10 cellular contexts compared by ENCODE assay signal in genomic region chr19:42066075-42066754, GRCh38. TPM values are rescaled to one million over a fixed set of nuclear protein-coding genes. Genes with fewer than 3 reads are reported as not detected.
DNase-seq lines count a peak whose midpoint lies in the region; ATAC-seq, FAIRE-seq and TF ChIP-seq lines count a peak whose summit lies in the region.
"Had no signal": no experiment of that assay in that cellular context is flagged by ENCODE, and none has a peak within 500 bp of the region (broad histone marks: within the 10 kb centered on the region; RNA-seq: fewer than 3 reads in every experiment).

No MANE protein-coding gene starts in this region.

- H3K27ac ChIP-seq in GM23338 (ENCODE audit: low read depth) = no peak overlapping the region; the same call in 1 of the 2 replicates
- H3K27ac ChIP-seq in PC-3 (ENCODE audit: low read length) = no peak overlapping the region
- H3K27ac ChIP-seq: heart left ventricle had no signal

- no peak for TF ChIP-seq CTCF in BE2C (IDR thresholded peaks at IDR 0.05; ENCODE audit: low read depth, low read length)
- no peak for TF ChIP-seq CTCF in GM23338 (conservative IDR thresholded peaks at IDR 0.05; ENCODE audit: low read depth in 2 of 2)
- no peak for TF ChIP-seq CTCF in PC-3 (conservative IDR thresholded peaks at IDR 0.05; ENCODE audit: low read depth, low read length)
- no peak for TF ChIP-seq CTCF in CD14-positive monocyte (IDR thresholded peaks at IDR 0.05)
- no peak for TF ChIP-seq CTCF in mesothelial cell of epicardium (IDR thresholded peaks at IDR 0.05; ENCODE audit: unreplicated experiment)

- H3K9me3 Mint-ChIP-seq in GM23338 (0 out of 3 replicates have a peak, but pooled peaks cover 3% of the 10 kb centered on the region), CD14-positive monocyte (no peaks in the 10 kb centered on the region), mesothelial cell of epicardium (no peaks in the 10 kb centered on the region)
- H3K9me3 Mint-ChIP-seq: IgD-negative memory B cell had no signal

- H3K4me3 ChIP-seq in BE2C (ENCODE audit: low read depth, low read length) = no peak overlapping the region
- no peak overlapping the region for H3K4me3 ChIP-seq in GM23338
- H3K4me3 ChIP-seq in PC-3 (ENCODE audit: low read length) = no peak overlapping the region
- H3K4me3 ChIP-seq: heart left ventricle had no signal

- H3K4me3 Mint-ChIP-seq in GM23338 (no peak overlapping the region), CD14-positive monocyte (no peak overlapping the region), mesothelial cell of epicardium (no peak overlapping the region)
- H3K4me3 Mint-ChIP-seq: IgD-negative memory B cell had no signal

- no peaks in the 10 kb centered on the region for H3K36me3 ChIP-seq in BE2C
- H3K36me3 ChIP-seq in GM23338 (ENCODE audit: insufficient read depth) = peaks cover 3% of the 10 kb centered on the region; the same call in 1 of the 2 replicates
- H3K36me3 ChIP-seq in PC-3 (ENCODE audit: low read depth, low read length) = no peaks in the 10 kb centered on the region
- H3K36me3 ChIP-seq: heart left ventricle had no signal

- H3K9ac ChIP-seq in PC-3 (ENCODE audit: low read length) = no peak overlapping the region

- H3K27ac Mint-ChIP-seq in GM23338 (no peak overlapping the region), CD14-positive monocyte (no peak overlapping the region), mesothelial cell of epicardium (no peak overlapping the region)
- H3K27ac Mint-ChIP-seq: IgD-negative memory B cell had no signal

- H3F3A ChIP-seq in GM23338 (replicated peaks; ENCODE audit: low read depth) = peaks cover 6% of the 10 kb centered on the region; the same call in 1 of the 2 replicates
- H3F3A ChIP-seq in PC-3 (ENCODE audit: low read length, unreplicated experiment) = no peaks in the 10 kb centered on the region

- intact Hi-C loops in PC-3 (cut with micrococcal nuclease) (no loop called here), CD14-positive monocyte (cut with micrococcal nuclease) (no loop called here)

- peaks cover 8% of the 10 kb centered on the region for H3K4me1 Mint-ChIP-seq in GM23338
- peaks cover 4% of the 10 kb centered on the region for H3K4me1 Mint-ChIP-seq in CD14-positive monocyte
- H3K4me1 Mint-ChIP-seq in mesothelial cell of epicardium = peaks cover 5% of the 10 kb centered on the region
- H3K4me1 Mint-ChIP-seq: IgD-negative memory B cell had no signal

- ATAC-seq in GM23338 (no peak), PC-3 (no peak)
- ATAC-seq: heart left ventricle had no signal

- H3K4me2 ChIP-seq in GM23338 (no peak overlapping the region), PC-3 (ENCODE audit: low read length) (no peak overlapping the region)

- FAIRE-seq in frontal cortex (lab: Jason Lieb, UNC) (no peak), GM12892 (lab: Jason Lieb, UNC) (no peak)

- H3K9me3 ChIP-seq in BE2C (no peaks in the 10 kb centered on the region), PC-3 (ENCODE audit: low read length) (no peaks in the 10 kb centered on the region)
- H3K9me3 ChIP-seq: heart left ventricle had no signal

- peaks cover 10% of the 10 kb centered on the region for H3K27me3 Mint-ChIP-seq in GM23338 (ENCODE audit: insufficient read depth, low read depth, poor library complexity)
- H3K27me3 Mint-ChIP-seq in CD14-positive monocyte (ENCODE audit: low read depth in 3 of 3) = peaks cover 0 to 8% (median 8%) of the 10 kb centered on the region in 3 donors
- peaks cover 9% of the 10 kb centered on the region for H3K27me3 Mint-ChIP-seq in mesothelial cell of epicardium (ENCODE audit: low read depth)

- no peak for TF ChIP-seq POLR2A in GM12892 (IDR thresholded peaks at IDR 0.05; ENCODE audit: low read depth, low read length)

- BruUV-seq in PC-3 (replicated peaks; lab: Mats Ljungman, UMichigan) = no TSS peak

- H3K79me2 ChIP-seq in GM23338 (replicated peaks; ENCODE audit: insufficient read depth) = peaks cover 28% of the 10 kb centered on the region
- H3K79me2 ChIP-seq in PC-3 (ENCODE audit: low read length) = no peaks in the 10 kb centered on the region

- H3K9me2 ChIP-seq in GM23338 (ENCODE audit: insufficient read depth) (no peaks in the 10 kb centered on the region), PC-3 (replicated peaks; ENCODE audit: low read length) (no peaks in the 10 kb centered on the region)

- DNase-seq in BE2C = peak; percentile 78
- peak; percentile 84 for DNase-seq in GM23338 (ENCODE audit: low spot score)
- peak; percentile 40 for DNase-seq in PC-3
- DNase-seq in frontal cortex (ENCODE audit: low spot score in 2 of 2) = peak; percentile 46 to 79
- no peak for DNase-seq in CD14-positive monocyte (ENCODE audit: low spot score)
- no peak for DNase-seq in GM12892 (ENCODE audit: insufficient read length)
- no peak for DNase-seq in dedifferentiated amniotic fluid mesenchymal stem cell (ENCODE audit: extremely low spot score)
- no peak for DNase-seq in mesothelial cell of epicardium (ENCODE audit: low spot score in 2 of 2, unreplicated experiment in 2 of 2)

- H3K27me3 ChIP-seq in BE2C = no peaks in the 10 kb centered on the region
- H3K27me3 ChIP-seq in GM23338 (ENCODE audit: insufficient read depth) = no peaks in the 10 kb centered on the region
- H3K27me3 ChIP-seq in PC-3 (ENCODE audit: low read length) = no peaks in the 10 kb centered on the region

- H3K36me3 Mint-ChIP-seq in GM23338 (ENCODE audit: low read depth) (peaks cover 36% of the 10 kb centered on the region), CD14-positive monocyte (no peaks in the 10 kb centered on the region), mesothelial cell of epicardium (peaks cover 15% of the 10 kb centered on the region)
- H3K36me3 Mint-ChIP-seq: IgD-negative memory B cell had no signal

- H2AFZ ChIP-seq in GM23338 (no peak overlapping the region), PC-3 (ENCODE audit: low read length) (no peak overlapping the region)

- POLR2A ChIA-PET in PC-3 (lab: Charles Lee; ENCODE audit: unreplicated experiment) = interaction anchor here (0.6 kb wide), 1 partner anchor 330 kb away, joined by 3 read pairs; no protein-coding TSS in a partner anchor

- CTCF ChIA-PET in PC-3 (lab: Charles Lee) = no interaction called here

- peaks cover 4% of the 10 kb centered on the region; the same call in 1 of the 2 replicates for H3K4me1 ChIP-seq in BE2C
- peaks cover 20% of the 10 kb centered on the region for H3K4me1 ChIP-seq in GM23338 (ENCODE audit: insufficient read depth)
- no peaks in the 10 kb centered on the region for H3K4me1 ChIP-seq in PC-3 (ENCODE audit: insufficient read depth, low read length)

- H4K20me1 ChIP-seq in GM23338 (replicated peaks; ENCODE audit: insufficient read depth) (peaks cover 12% of the 10 kb centered on the region), PC-3 (ENCODE audit: low read length) (no peaks in the 10 kb centered on the region)

TF ChIP-seq in GM23338, 12 proteins besides CTCF, POLR2A, EP300 and RAD21:
- TF ChIP-seq REST (IDR thresholded peaks at IDR 0.05; ENCODE audit: unreplicated experiment) = no peak
- TF ChIP-seq JUNB (IDR thresholded peaks at IDR 0.05; ENCODE audit: unreplicated experiment) = no peak
- no peak for TF ChIP-seq NANOG (IDR thresholded peaks at IDR 0.05; ENCODE audit: borderline replicate concordance)

RNA-seq across cellular contexts. Expression of gene GRIK5, which starts 3.8 kb away (rescaled TPM):
- 29.2 TPM for polyA plus RNA-seq in BE2C (2012; ENCODE audit: insufficient read depth, insufficient read length, low read depth)
- total RNA-seq in GM23338 (2014; rRNA removed; shearing (Covaris generic)) = 34.3 and 42.5 TPM in 2 replicates
- polyA plus RNA-seq in GM23338 (2016; fragmentation: Nextera tagmentation; extraction: Ambion mirVana) (5.1 and 6.2 TPM in 2 replicates), CD14-positive monocyte (under 1 TPM in 1 of 2 donors, not detected in 1; 0.12 TPM)
- total RNA-seq in PC-3 (2014; rRNA removed) (0.12 TPM in 1 of 2 replicates, not detected in the other), frontal cortex (13.9 TPM), mesothelial cell of epicardium (38.3 to 39.9 TPM (median 39.2 TPM) in 3 replicates)
- polyA plus RNA-seq in GM12892 (2012; ENCODE audit: missing spikeins) = not detected
- polyA plus RNA-seq: IgD-negative memory B cell had no signal

RNA-seq across cellular contexts. Expression of gene ZNF574, which starts 9.8 kb away (rescaled TPM):
- polyA plus RNA-seq in BE2C (2012; ENCODE audit: insufficient read depth, insufficient read length, low read depth) = 63.4 TPM
- 50.8 and 61.2 TPM in 2 replicates for total RNA-seq in GM23338 (2014; rRNA removed; shearing (Covaris generic))
- polyA plus RNA-seq in GM23338 (2016; fragmentation: Nextera tagmentation; extraction: Ambion mirVana) = 18.7 and 19.4 TPM in 2 replicates
- 14.4 and 15.2 TPM in 2 replicates for total RNA-seq in PC-3 (2014; rRNA removed)
- total RNA-seq in frontal cortex = 13.5 TPM
- polyA plus RNA-seq in CD14-positive monocyte = 1 to 10 TPM; 3.3 to 4.9 TPM
- polyA plus RNA-seq in GM12892 (2012; ENCODE audit: missing spikeins) = 3.2 TPM
- 20.8 to 21.9 TPM (median 21.3 TPM) in 3 replicates for total RNA-seq in mesothelial cell of epicardium

Comparison
In these comparisons a context has a peak if more than half of its experiments do, and no peak if none do; other contexts are left out.
1. DNase-seq: peak in BE2C (single experiment), GM23338 (single experiment), PC-3 (single experiment) and frontal cortex (2 of 2); none in CD14-positive monocyte (single experiment), GM12892 (single experiment), dedifferentiated amniotic fluid mesenchymal stem cell (single experiment) and mesothelial cell of epicardium (0 of 2).
2. RNA of gene GRIK5, which starts 3.8 kb away (total RNA-seq): 34.3 to 42.5 TPM in GM23338, 38.3 to 39.9 TPM in mesothelial cell of epicardium and 13.9 TPM in frontal cortex (single experiment); 0.12 TPM in PC-3; every median in the first group is over 10 times any median in the second.